ENCODE assay signal across 23 cellular contexts in genomic region chr13:44312131-44312530, GRCh38.
A peak's percentile ranks its signal among the peaks of the same experiment; 100 is the strongest.
DNase-seq lines count a peak whose midpoint lies in the region; ATAC-seq and TF ChIP-seq lines count a peak whose summit lies in the region.
"Had no signal": no experiment of that assay in that cellular context is flagged by ENCODE, and none has a peak within 500 bp of the region (broad histone marks: within the 10 kb centered on the region; RNA-seq: fewer than 3 reads in every experiment).

No MANE protein-coding gene starts in this region.

- H3K4me1 ChIP-seq in mesenchymal stem cell (ENCODE audit: control insufficient read depth, insufficient read depth, low read depth, low read length) (peaks cover 9% of the 10 kb centered on the region), smooth muscle cell (ENCODE audit: low read depth) (no peaks in the 10 kb centered on the region)

- POLR2A ChIA-PET in naive thymus-derived CD8-positive, alpha-beta T cell (lab: Charles Lee), result no interaction called here

- H3K27me3 Mint-ChIP-seq in activated T-helper 17 cell treated with anti-CD3 and anti-CD28 coated beads, Interleukin-2, amount 50 U/mL, for 72 hours, result peaks cover 40% of the 10 kb centered on the region
- H3K27me3 Mint-ChIP-seq in naive thymus-derived CD8-positive, alpha-beta T cell, result peaks cover 0 to 15% (median 4%) of the 10 kb centered on the region in 5 donors

- H3K36me3 ChIP-seq in mesenchymal stem cell (ENCODE audit: control insufficient read depth in 1 of 2, insufficient read depth in 2 of 2, low read depth in 1 of 2, low read length in 2 of 2) (no peaks in the 10 kb centered on the region), smooth muscle cell (ENCODE audit: low read depth) (no peaks in the 10 kb centered on the region)
- H3K36me3 ChIP-seq: heart right ventricle had no signal

- H3F3A ChIP-seq in smooth muscle cell (ENCODE audit: low read depth), result no peaks in the 10 kb centered on the region

- no peak for TF ChIP-seq CTCF in smooth muscle cell (IDR thresholded peaks at IDR 0.05; ENCODE audit: borderline replicate concordance, insufficient read depth, poor library complexity, severe bottlenecking)

- H3K14ac ChIP-seq in mesenchymal stem cell (ENCODE audit: low read length in 2 of 2), result peak overlapping the region in 1 of 2 experiments; percentile 79

- no peaks in the 10 kb centered on the region for H3K79me2 ChIP-seq in smooth muscle cell (ENCODE audit: low read depth)

- H2BK15ac ChIP-seq in mesenchymal stem cell (ENCODE audit: low read depth, poor library complexity, severe bottlenecking), result peak overlapping the region; percentile 77

- peak overlapping the region; percentile 11 for H2BK120ac ChIP-seq in mesenchymal stem cell (ENCODE audit: low read depth, low read length)

- H3K4me3 Mint-ChIP-seq in activated T-helper 17 cell treated with anti-CD3 and anti-CD28 coated beads, Interleukin-2, amount 50 U/mL, for 72 hours, result no peak overlapping the region
- no peak overlapping the region for H3K4me3 Mint-ChIP-seq in naive thymus-derived CD8-positive, alpha-beta T cell
- H3K4me3 Mint-ChIP-seq: activated CD8-positive, alpha-beta memory T cell treated with anti-CD3 and anti-CD28 coated beads, Interleukin-2, amount 10 ng/mL, durations not matched to agents 7 days and 5 days; CD4-positive, CD25-positive, alpha-beta regulatory T cell had no signal

- no peaks in the 10 kb centered on the region for H3K9me3 Mint-ChIP-seq in activated T-helper 17 cell treated with anti-CD3 and anti-CD28 coated beads, Interleukin-2, amount 50 U/mL, for 72 hours
- H3K9me3 Mint-ChIP-seq in naive thymus-derived CD8-positive, alpha-beta T cell, result no peaks in the 10 kb centered on the region

- no peaks in the 10 kb centered on the region for H3K36me3 Mint-ChIP-seq in activated T-helper 17 cell treated with anti-CD3 and anti-CD28 coated beads, Interleukin-2, amount 50 U/mL, for 72 hours (ENCODE audit: low read depth)
- H3K36me3 Mint-ChIP-seq in naive thymus-derived CD8-positive, alpha-beta T cell, result no peaks in the 10 kb centered on the region
- H3K36me3 Mint-ChIP-seq: activated CD8-positive, alpha-beta memory T cell treated with anti-CD3 and anti-CD28 coated beads, Interleukin-2, amount 10 ng/mL, durations not matched to agents 7 days and 5 days; CD4-positive, CD25-positive, alpha-beta regulatory T cell had no signal

- H3K79me1 ChIP-seq in mesenchymal stem cell (replicated peaks; ENCODE audit: low read length, poor library complexity, severe bottlenecking), result no peaks in the 10 kb centered on the region

- peak overlapping the region; percentile 57 to 90 for H2BK12ac ChIP-seq in mesenchymal stem cell (ENCODE audit: low read length in 2 of 2)

- H3K9me3 ChIP-seq in mesenchymal stem cell (ENCODE audit: control insufficient read depth, low read length), result no peaks in the 10 kb centered on the region
- no peaks in the 10 kb centered on the region for H3K9me3 ChIP-seq in smooth muscle cell (replicated peaks; ENCODE audit: low read depth)
- H3K9me3 ChIP-seq: heart right ventricle had no signal

- H3K4me2 ChIP-seq in mesenchymal stem cell (ENCODE audit: low read length, poor library complexity, severe bottlenecking), result no peak overlapping the region
- H3K4me2 ChIP-seq in smooth muscle cell, result no peak overlapping the region

- H4K8ac ChIP-seq in mesenchymal stem cell (ENCODE audit: low read length), result peak overlapping the region; percentile 5

- H2AK5ac ChIP-seq in mesenchymal stem cell (ENCODE audit: low read length, severe bottlenecking), result peak overlapping the region; percentile 79

- H3K9ac ChIP-seq in mesenchymal stem cell (ENCODE audit: low read length), result no peak overlapping the region
- no peak overlapping the region for H3K9ac ChIP-seq in smooth muscle cell (ENCODE audit: low read depth)

- H3K27ac ChIP-seq in mesenchymal stem cell (ENCODE audit: low read length, poor library complexity, severe bottlenecking) (peak overlapping the region; percentile 8), smooth muscle cell (ENCODE audit: low read depth) (peak overlapping the region; percentile 95)
- H3K27ac ChIP-seq: heart right ventricle had no signal

- peak overlapping the region in 1 of 2 experiments; percentile 41 for H3K18ac ChIP-seq in mesenchymal stem cell (ENCODE audit: low read depth in 1 of 2, low read length in 2 of 2)

- H2BK5ac ChIP-seq in mesenchymal stem cell (ENCODE audit: low read depth, low read length, poor library complexity, severe bottlenecking), result no peak overlapping the region

- no peaks in the 10 kb centered on the region for H3K27me3 ChIP-seq in mesenchymal stem cell (ENCODE audit: control insufficient read depth in 1 of 2, insufficient read depth in 1 of 2, low read length in 2 of 2)
- no peaks in the 10 kb centered on the region for H3K27me3 ChIP-seq in smooth muscle cell (ENCODE audit: low read depth)
- H3K27me3 ChIP-seq: heart right ventricle had no signal

- no peak for ATAC-seq in activated T-helper 17 cell treated with anti-CD3 and anti-CD28 coated beads, Interleukin-2, amount 50 U/mL, for 72 hours (replicated peaks)
- no peak for ATAC-seq in naive thymus-derived CD8-positive, alpha-beta T cell
- ATAC-seq: activated CD8-positive, alpha-beta memory T cell treated with anti-CD3 and anti-CD28 coated beads, Interleukin-2, amount 10 ng/mL, durations not matched to agents 7 days and 5 days; GM12878; heart right ventricle; Right ventricle myocardium inferior had no signal

- 97% methylated on average over 3 of the region's 3 CpGs for WGBS in mesenchymal stem cell
- WGBS in smooth muscle cell (ENCODE audit: low lambda C conversion rate), result 92% methylated on average over 3 of the region's 3 CpGs

- no peak overlapping the region for H3K23ac ChIP-seq in mesenchymal stem cell (ENCODE audit: low read length in 2 of 2)

- peak overlapping the region; percentile 57 to 74 for H3K4ac ChIP-seq in mesenchymal stem cell (ENCODE audit: low read depth in 1 of 2, low read length in 2 of 2)

- no peaks in the 10 kb centered on the region for H4K20me1 ChIP-seq in smooth muscle cell (ENCODE audit: low read depth)

- H2AFZ ChIP-seq in mesenchymal stem cell (ENCODE audit: low read depth, low read length) (no peak overlapping the region), smooth muscle cell (ENCODE audit: low read depth) (no peak overlapping the region)

- peak overlapping the region; percentile 25 for H4K91ac ChIP-seq in mesenchymal stem cell (ENCODE audit: low read length)

- peaks cover 14% of the 10 kb centered on the region for H3K4me1 Mint-ChIP-seq in activated T-helper 17 cell treated with anti-CD3 and anti-CD28 coated beads, Interleukin-2, amount 50 U/mL, for 72 hours
- peaks cover 0 to 14% (median 4%) of the 10 kb centered on the region in 4 donors for H3K4me1 Mint-ChIP-seq in naive thymus-derived CD8-positive, alpha-beta T cell
- H3K4me1 Mint-ChIP-seq: CD4-positive, CD25-positive, alpha-beta regulatory T cell had no signal

- DNase-seq in M059J (ENCODE audit: low read depth) (peak; percentile 52), mesenchymal stem cell (no peak), smooth muscle cell (lab: John Stamatoyannopoulos, UW; ENCODE audit: unreplicated experiment) (no peak), retina (no peak)
- no peak for DNase-seq in activated effector memory CD4-positive, alpha-beta T cell treated with Interleukin-2 at 50 U/mL for 16 hours
- no peak for DNase-seq in naive thymus-derived CD8-positive, alpha-beta T cell
- DNase-seq in activated CD4-positive, CD25-positive, alpha-beta regulatory T cell (lab: John Stamatoyannopoulos, UW), result no peak
- DNase-seq: activated CD4-positive, alpha-beta T cell treated with anti-CD3 and anti-CD28 coated beads, Interleukin-2, amount 50 U/mL, for 1 hour; activated CD8-positive, alpha-beta memory T cell treated with anti-CD3 and anti-CD28 coated beads, Interleukin-2, amount 10 ng/mL, durations not matched to agents 7 days and 5 days; activated naive CD4-positive, alpha-beta T cell treated with Interleukin-2 at 50 U/mL for 16 hours; activated T-cell treated with anti-CD3 and anti-CD28 coated beads, Interleukin-2, amount 50 U/mL, for 48 hours; CD4-positive, CD25-positive, alpha-beta regulatory T cell; heart right ventricle; KG1; NCI-H1436; NCI-H82; stimulated activated CD4-positive, alpha-beta T cell treated with anti-CD3 and anti-CD28 coated beads, Interleukin-4, amount 100 ng/mL, for 24 hours; stimulated activated naive CD4-positive, alpha-beta T cell; T1000 had no signal

- H3K4me3 ChIP-seq in mesenchymal stem cell (ENCODE audit: insufficient read depth in 1 of 2, low read depth in 1 of 2, low read length in 2 of 2) (no peak overlapping the region), smooth muscle cell (no peak overlapping the region)
- H3K4me3 ChIP-seq: GM12878, heart right ventricle, lung had no signal

- H3K27ac Mint-ChIP-seq in activated T-helper 17 cell treated with anti-CD3 and anti-CD28 coated beads, Interleukin-2, amount 50 U/mL, for 72 hours, result peak overlapping the region; percentile 80
- H3K27ac Mint-ChIP-seq in naive thymus-derived CD8-positive, alpha-beta T cell, result no peak overlapping the region
- H3K27ac Mint-ChIP-seq: activated CD8-positive, alpha-beta memory T cell treated with anti-CD3 and anti-CD28 coated beads, Interleukin-2, amount 10 ng/mL, durations not matched to agents 7 days and 5 days; CD4-positive, CD25-positive, alpha-beta regulatory T cell had no signal
